10 cellular contexts compared by ENCODE assay signal in genomic region chr2:44934962-44935853, GRCh38. TPM values are rescaled to one million over a fixed set of nuclear protein-coding genes. Genes with fewer than 3 reads are reported as not detected.
A peak's percentile ranks its signal among the peaks of the same experiment; 100 is the strongest.
DNase-seq lines count a peak whose midpoint lies in the region; ATAC-seq and TF ChIP-seq lines count a peak whose summit lies in the region.
"Had no signal": no experiment of that assay in that cellular context is flagged by ENCODE, and none has a peak within 500 bp of the region (broad histone marks: within the 10 kb centered on the region; RNA-seq: fewer than 3 reads in every experiment).

No MANE protein-coding gene starts in this region.

- H4K91ac ChIP-seq in IMR-90 (ENCODE audit: insufficient read depth, low read depth, low read length) = no peak overlapping the region

- H3K18ac ChIP-seq in IMR-90 (ENCODE audit: low read depth, low read length) = no peak overlapping the region

- no peak overlapping the region for H2BK15ac ChIP-seq in IMR-90 (ENCODE audit: low read depth, low read length)

- H3K27me3 ChIP-seq in IMR-90 (ENCODE audit: control insufficient read depth, insufficient read depth, low read length) (peaks cover 97% of the 10 kb centered on the region), breast epithelium (peaks cover 7 to 98% of the 10 kb centered on the region in 2 donors)

- no peak overlapping the region for H3K56ac ChIP-seq in IMR-90 (ENCODE audit: extremely low read depth, insufficient read depth, low read length)

- H3K9me3 Mint-ChIP-seq in osteocyte (ENCODE audit: unreplicated experiment) = no peaks in the 10 kb centered on the region

- CTCF ChIA-PET in IMR-90 (lab: Yijun Ruan, JAX) = no interaction called here

- in situ Hi-C loops in IMR-90 (cut with MboI; ENCODE audit: low sequenced_read_pairs) = no loop called here

- no peak overlapping the region for H3K23ac ChIP-seq in IMR-90 (ENCODE audit: low read depth, low read length)

- intact Hi-C loops in IMR-90 (cut with micrococcal nuclease) (no loop called here), breast epithelium (cut with DNase I; ENCODE audit: low total_unique reads) (no loop called here)

- no peak for TF ChIP-seq CTCF in IMR-90 (conservative IDR thresholded peaks at IDR 0.05; ENCODE audit: low read depth, low read length)
- TF ChIP-seq CTCF in breast epithelium (IDR thresholded peaks at IDR 0.05) = no peak
- TF ChIP-seq CTCF in osteocyte (IDR thresholded peaks at IDR 0.05) = no peak

- H3K9me1 ChIP-seq in IMR-90 (ENCODE audit: insufficient read depth, low read length) = no peaks in the 10 kb centered on the region

- no peaks in the 10 kb centered on the region for H3K36me3 Mint-ChIP-seq in osteocyte (ENCODE audit: unreplicated experiment)

- peaks cover 34% of the 10 kb centered on the region for H3K4me1 Mint-ChIP-seq in osteocyte (ENCODE audit: unreplicated experiment)

- H3K4me3 Mint-ChIP-seq in osteocyte (ENCODE audit: unreplicated experiment) = peak overlapping the region; percentile 68

- BruUV-seq in IMR-90 (replicated peaks; lab: Mats Ljungman, UMichigan) = no TSS peak

- DNase-seq in IMR-90 = no peak
- DNase-seq in breast epithelium (ENCODE audit: low spot score in 2 of 2) = no peak
- DNase-seq in osteocyte (ENCODE audit: extremely low spot score, unreplicated experiment) = no peak
- no peak for DNase-seq in NCI-H2029 treated with DMSO at 0.1 percent for 48 hours (lab: John Stamatoyannopoulos, UW)
- no peak for DNase-seq in amniotic stem cell (lab: John Stamatoyannopoulos, UW)
- no peak for DNase-seq in OCI-M2 (lab: John Stamatoyannopoulos, UW; ENCODE audit: unreplicated experiment)
- no peak for DNase-seq in Ammon's horn (ENCODE audit: low spot score)
- DNase-seq: OCI-M1 had no signal

- POLR2A ChIA-PET in IMR-90 (lab: Charles Lee; ENCODE audit: unreplicated experiment) = interaction anchor here (0.5 kb wide), 1 partner anchor 9 kb away, joined by 9 read pairs; no protein-coding TSS in a partner anchor

- H3K14ac ChIP-seq in IMR-90 (replicated peaks; ENCODE audit: low read depth, low read length) = no peak overlapping the region

- H3K4me3 ChIP-seq in GM08714 (ENCODE audit: low read length) (peak overlapping the region; percentile 13; the same call in 1 of the 2 replicates), IMR-90 (ENCODE audit: insufficient read depth, low read depth, low read length) (no peak overlapping the region), breast epithelium (peak overlapping the region in 2 of 3 donors; percentile 23 to 60)

- no peak overlapping the region for H2BK20ac ChIP-seq in IMR-90 (ENCODE audit: low read depth, low read length)

- peak overlapping the region; percentile 58 for H2AFZ ChIP-seq in IMR-90 (replicated peaks; ENCODE audit: low read length, poor library complexity)

- no peaks in the 10 kb centered on the region for H4K20me1 ChIP-seq in IMR-90 (ENCODE audit: insufficient read depth, low read length)

- 1% methylated on average over 31 of the region's 61 CpGs; no CpG with 5 or more reads in 1 of the 2 experiments for WGBS in IMR-90 (ENCODE audit: extremely low coverage in 2 of 2, insufficient read length in 1 of 2), 2 experiments

- peak overlapping the region; percentile 37; the same call in 1 of the 2 replicates for H3K4me2 ChIP-seq in IMR-90 (ENCODE audit: low read depth, low read length)

- H3K9me3 ChIP-seq in IMR-90 (ENCODE audit: control insufficient read depth, insufficient read depth, low read length) (peaks cover 2% of the 10 kb centered on the region), breast epithelium (no peaks in the 10 kb centered on the region)

- H3K27ac Mint-ChIP-seq in osteocyte (ENCODE audit: unreplicated experiment) = no peak overlapping the region

- ATAC-seq in IMR-90 (ENCODE audit: low read depth) = peak; percentile 33; the same call in 1 of the 2 replicates
- ATAC-seq: sciatic nerve had no signal

- H2BK120ac ChIP-seq in IMR-90 (ENCODE audit: low read depth, low read length) = no peak overlapping the region

- peaks cover 82% of the 10 kb centered on the region for H3K27me3 Mint-ChIP-seq in osteocyte (ENCODE audit: unreplicated experiment)

- no peak overlapping the region for H3K4ac ChIP-seq in IMR-90 (ENCODE audit: low read depth, low read length)

- no peak overlapping the region for H2AK9ac ChIP-seq in IMR-90 (replicated peaks; ENCODE audit: low read depth, low read length, poor library complexity)

- dilution Hi-C loops in IMR-90 (cut with HindIII; ENCODE audit: low sequenced_read_pairs, unreplicated experiment) = no loop called here

- H3K79me1 ChIP-seq in IMR-90 (ENCODE audit: low read depth in 1 of 2, low read length in 2 of 2) = no peaks in the 10 kb centered on the region

- no peak for TF ChIP-seq POLR2A in IMR-90 (IDR thresholded peaks at IDR 0.05; ENCODE audit: low read depth, low read length)
- TF ChIP-seq POLR2A in breast epithelium (IDR thresholded peaks at IDR 0.05) = no peak

- no peaks in the 10 kb centered on the region for H3K36me3 ChIP-seq in IMR-90 (ENCODE audit: control insufficient read depth, insufficient read depth, low read length)
- H3K36me3 ChIP-seq in breast epithelium = no peaks in the 10 kb centered on the region

- H2AK5ac ChIP-seq in IMR-90 (ENCODE audit: low read depth, low read length) = no peak overlapping the region

- TF ChIP-seq RAD21 in IMR-90 (IDR thresholded peaks at IDR 0.05; ENCODE audit: low read length) = no peak

- H4K8ac ChIP-seq in IMR-90 (ENCODE audit: low read depth in 2 of 2, low read length in 2 of 2) = no peak overlapping the region

- H3K4me1 ChIP-seq in IMR-90 (ENCODE audit: control insufficient read depth, insufficient read depth, low read length) (no peaks in the 10 kb centered on the region; the same call in 1 of the 2 replicates), breast epithelium (peaks cover 4 to 22% of the 10 kb centered on the region in 2 donors)

- no peak overlapping the region for H3K9ac ChIP-seq in IMR-90 (ENCODE audit: low read depth, low read length)

- no peak overlapping the region for H2BK5ac ChIP-seq in IMR-90 (ENCODE audit: low read depth, low read length, poor library complexity, severe bottlenecking)

- H3K27ac ChIP-seq in IMR-90 (ENCODE audit: insufficient read depth, low read length) (no peak overlapping the region), breast epithelium (no peak overlapping the region)

- no peak overlapping the region for H4K5ac ChIP-seq in IMR-90 (ENCODE audit: low read depth, low read length)

TF ChIP-seq in IMR-90, 13 proteins besides CTCF, POLR2A, EP300 and RAD21:
- no peak for TF ChIP-seq BHLHE40 (IDR thresholded peaks at IDR 0.05; ENCODE audit: low read depth, low read length)
- TF ChIP-seq RCOR1 (IDR thresholded peaks at IDR 0.05; ENCODE audit: insufficient replicate concordance, low read length) = no peak
- no peak for TF ChIP-seq MAZ (IDR thresholded peaks at IDR 0.05; ENCODE audit: borderline replicate concordance, low read depth, low read length)
- no peak for TF ChIP-seq CHD1 (IDR thresholded peaks at IDR 0.05; ENCODE audit: low read depth, low read length)
- TF ChIP-seq CEBPB (IDR thresholded peaks at IDR 0.05; ENCODE audit: low read depth, low read length) = 0 out of 2 replicates have a peak, but pooled peaks have one; percentile 15

RNA-seq across cellular contexts. Expression of gene SIX3, which starts 6.3 kb away (rescaled TPM):
- total RNA-seq in IMR-90 (2012; rRNA removed) = not detected in 2 replicates
- not detected in 2 replicates for polyA plus RNA-seq in IMR-90 (2012; rRNA removed)
- polyA plus RNA-seq in IMR-90 (2012; cell fraction: cytosol; rRNA removed) = not detected in 2 replicates
- not detected in 2 replicates for polyA plus RNA-seq in IMR-90 (2012; cell fraction: nucleus; rRNA removed; ENCODE audit: low replicate concordance)
- not detected for total RNA-seq in breast epithelium
- total RNA-seq in osteocyte = not detected in 2 replicates
- total RNA-seq: sciatic nerve had no signal
